Comparison of ENCODE assay signal across 9 cellular contexts in genomic region chr1:220487297-220487820, GRCh38.
DNase-seq lines count a peak whose midpoint lies in the region; ATAC-seq and TF ChIP-seq lines count a peak whose summit lies in the region.
"Had no signal": no experiment of that assay in that cellular context is flagged by ENCODE, and none has a peak within 500 bp of the region (broad histone marks: within the 10 kb centered on the region; RNA-seq: fewer than 3 reads in every experiment).

No MANE protein-coding gene starts in this region.

- H3K27me3 Mint-ChIP-seq in effector memory CD8-positive, alpha-beta T cell, result peaks cover 0 to 19% of the 10 kb centered on the region in 2 donors

- TF ChIP-seq CTCF in epithelial cell of esophagus (IDR thresholded peaks at IDR 0.05; ENCODE audit: insufficient read depth, low read depth, low read length, missing control alignments), result no peak

- ATAC-seq in effector memory CD8-positive, alpha-beta T cell (replicated peaks), result no peak
- ATAC-seq in HG03039 (IDR thresholded peaks at IDR 0.05; ENCODE audit: unreplicated experiment), result no peak

- H3K4me1 Mint-ChIP-seq in effector memory CD8-positive, alpha-beta T cell (ENCODE audit: low read depth in 2 of 2), result no peaks in the 10 kb centered on the region

- H3K4me3 ChIP-seq in epithelial cell of esophagus (ENCODE audit: low read length), result no peak overlapping the region

- no peak overlapping the region for H3K27ac Mint-ChIP-seq in effector memory CD8-positive, alpha-beta T cell

- no peak overlapping the region for H3K4me3 Mint-ChIP-seq in effector memory CD8-positive, alpha-beta T cell

- DNase-seq in NCI-H526 (lab: John Stamatoyannopoulos, UW) (peak; percentile 4 to 40), NCI-H526 treated with DMSO at 0.1 percent for 48 hours (lab: John Stamatoyannopoulos, UW) (no peak), NCI-H774 (lab: John Stamatoyannopoulos, UW) (peak; percentile 87), epithelial cell of esophagus (ENCODE audit: low read depth) (peak; percentile 85), retina (no peak)
- peak; percentile 45 for DNase-seq in stimulated activated CD8-positive, alpha-beta memory T cell treated with anti-CD3 and anti-CD28 coated beads, Interleukin-4, amount 100 ng/mL, for 48 hours
- no peak for DNase-seq in effector memory CD8-positive, alpha-beta T cell
- DNase-seq: NCI-H82 had no signal

- no peaks in the 10 kb centered on the region for H3K9me3 Mint-ChIP-seq in effector memory CD8-positive, alpha-beta T cell

- no peaks in the 10 kb centered on the region for H3K36me3 Mint-ChIP-seq in effector memory CD8-positive, alpha-beta T cell (ENCODE audit: insufficient read depth)

Comparison
In these comparisons a context has a peak if more than half of its experiments do, and no peak if none do; other contexts are left out.
1. DNase-seq: peak in NCI-H526 (2 of 2), NCI-H774 (single experiment), epithelial cell of esophagus (single experiment) and stimulated activated CD8-positive, alpha-beta memory T cell treated with anti-CD3 and anti-CD28 coated beads, Interleukin-4, amount 100 ng/mL, for 48 hours (single experiment); none in NCI-H526 treated with DMSO at 0.1 percent for 48 hours (single experiment), effector memory CD8-positive, alpha-beta T cell (0 of 3) and retina (single experiment).